In the genomic region with DNA sequence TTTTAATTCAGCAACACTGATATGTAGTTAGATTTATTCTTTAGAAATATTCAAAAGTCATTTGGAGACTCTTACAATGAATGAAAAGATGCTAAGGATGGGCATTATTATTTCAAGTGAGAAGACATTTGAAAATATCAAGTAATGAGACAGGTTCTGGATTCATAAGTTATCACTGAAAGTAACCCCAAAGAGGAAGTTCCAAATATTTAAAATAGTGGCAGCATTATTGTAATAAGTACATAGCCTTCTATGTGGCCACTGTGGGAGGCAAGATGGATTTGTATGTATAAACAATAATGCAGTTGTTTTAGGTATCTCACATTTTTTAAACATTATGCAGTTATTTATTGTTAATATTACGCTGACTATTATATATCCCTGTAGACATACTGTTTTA, we compare ENCODE assay signal across 1 cellular context.
TF ChIP-seq lines count a peak whose summit lies in the region.

No MANE protein-coding gene starts in this region.

TF ChIP-seq in K562, 482 proteins besides CTCF, POLR2A, EP300 and RAD21:
- TF ChIP-seq MECOM (CRISPR knock-in tag; IDR thresholded peaks at IDR 0.05) (no peak), ZNF316 (IDR thresholded peaks at IDR 0.05) (peak; percentile 14; the same call in 1 of the 2 replicates), CBX5 (IDR thresholded peaks at IDR 0.05; ENCODE audit: borderline replicate concordance, low read depth) (no peak), SMAD2 (IDR thresholded peaks at IDR 0.05; ENCODE audit: low read depth, low read length) (no peak), ARID3B (CRISPR knock-in tag; IDR thresholded peaks at IDR 0.05; ENCODE audit: borderline replicate concordance) (no peak), TRIM28 (IDR thresholded peaks at IDR 0.05) (no peak), ZNF707 (CRISPR knock-in tag; conservative IDR thresholded peaks at IDR 0.05) (no peak)
- TF ChIP-seq, protein P1, sequence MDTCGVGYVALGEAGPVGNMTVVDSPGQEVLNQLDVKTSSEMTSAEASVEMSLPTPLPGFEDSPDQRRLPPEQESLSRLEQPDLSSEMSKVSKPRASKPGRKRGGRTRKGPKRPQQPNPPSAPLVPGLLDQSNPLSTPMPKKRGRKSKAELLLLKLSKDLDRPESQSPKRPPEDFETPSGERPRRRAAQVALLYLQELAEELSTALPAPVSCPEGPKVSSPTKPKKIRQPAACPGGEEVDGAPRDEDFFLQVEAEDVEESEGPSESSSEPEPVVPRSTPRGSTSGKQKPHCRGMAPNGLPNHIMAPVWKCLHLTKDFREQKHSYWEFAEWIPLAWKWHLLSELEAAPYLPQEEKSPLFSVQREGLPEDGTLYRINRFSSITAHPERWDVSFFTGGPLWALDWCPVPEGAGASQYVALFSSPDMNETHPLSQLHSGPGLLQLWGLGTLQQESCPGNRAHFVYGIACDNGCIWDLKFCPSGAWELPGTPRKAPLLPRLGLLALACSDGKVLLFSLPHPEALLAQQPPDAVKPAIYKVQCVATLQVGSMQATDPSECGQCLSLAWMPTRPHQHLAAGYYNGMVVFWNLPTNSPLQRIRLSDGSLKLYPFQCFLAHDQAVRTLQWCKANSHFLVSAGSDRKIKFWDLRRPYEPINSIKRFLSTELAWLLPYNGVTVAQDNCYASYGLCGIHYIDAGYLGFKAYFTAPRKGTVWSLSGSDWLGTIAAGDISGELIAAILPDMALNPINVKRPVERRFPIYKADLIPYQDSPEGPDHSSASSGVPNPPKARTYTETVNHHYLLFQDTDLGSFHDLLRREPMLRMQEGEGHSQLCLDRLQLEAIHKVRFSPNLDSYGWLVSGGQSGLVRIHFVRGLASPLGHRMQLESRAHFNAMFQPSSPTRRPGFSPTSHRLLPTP (IDR thresholded peaks at IDR 0.05; ENCODE audit: borderline replicate concordance, extremely low read depth, insufficient read length), result no peak
